In the genomic region with DNA sequence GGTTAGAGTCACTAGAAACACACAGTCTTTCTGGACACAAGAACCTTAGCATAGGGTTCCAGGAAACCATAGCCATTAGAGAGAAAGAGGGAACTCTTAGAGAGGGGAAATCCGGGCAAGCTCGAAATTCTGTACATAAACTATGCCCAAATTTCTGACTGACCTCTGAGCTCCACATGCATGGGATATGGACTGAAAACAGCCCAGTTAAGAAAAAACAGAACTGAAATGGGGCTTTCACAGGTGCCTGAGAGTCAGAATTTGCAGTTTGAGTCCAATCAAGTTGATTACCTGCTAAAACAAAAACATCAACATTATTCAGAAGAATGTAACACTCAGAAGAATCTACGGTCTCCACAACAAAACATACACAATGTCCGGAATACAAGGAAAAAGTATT, we compare ENCODE assay signal across 18 cellular contexts. TPM values are rescaled to one million over a fixed set of nuclear protein-coding genes. Genes with fewer than 3 reads are reported as not detected.
DNase-seq lines count a peak whose midpoint lies in the region; ATAC-seq lines count a peak whose summit lies in the region.
"Had no signal": no experiment of that assay in that cellular context is flagged by ENCODE, and none has a peak within 500 bp of the region (broad histone marks: within the 10 kb centered on the region; RNA-seq: fewer than 3 reads in every experiment).

No MANE protein-coding gene starts in this region.

- H3K18ac ChIP-seq in mesendoderm (ENCODE audit: low read length): no peak overlapping the region

- H2BK120ac ChIP-seq in mesendoderm (ENCODE audit: low read depth, low read length): no peak overlapping the region

- H3K4me1 ChIP-seq in mesendoderm (ENCODE audit: control insufficient read depth, low read depth, low read length): no peaks in the 10 kb centered on the region
- H3K4me1 ChIP-seq: right atrium auricular region, transverse colon had no signal

- no peaks in the 10 kb centered on the region for H3K27me3 ChIP-seq in mesendoderm (ENCODE audit: insufficient read depth, low read length, poor library complexity)
- H3K27me3 ChIP-seq: right atrium auricular region, transverse colon had no signal

- no peak overlapping the region for H3K4me3 ChIP-seq in mesendoderm (ENCODE audit: low read length)
- H3K4me3 ChIP-seq: cardiac muscle cell, lung, right atrium auricular region, transverse colon had no signal

- WGBS in mesendoderm (ENCODE audit: extremely low coverage, insufficient coverage, low lambda C conversion rate): no CpG with 5 or more reads among the region's 4 CpGs

- no peak overlapping the region for H2BK5ac ChIP-seq in mesendoderm (ENCODE audit: low read length)

- no peak overlapping the region for H3K27ac ChIP-seq in mesendoderm (ENCODE audit: low read depth, low read length)
- H3K27ac ChIP-seq: cardiac muscle cell, KMS-11, right atrium auricular region, transverse colon had no signal

- H3K4ac ChIP-seq in mesendoderm (ENCODE audit: low read depth, low read length): no peak overlapping the region

- no peak overlapping the region for H3K23ac ChIP-seq in mesendoderm (ENCODE audit: low read length)

- H3K9ac ChIP-seq in mesendoderm (ENCODE audit: low read length): no peak overlapping the region
- H3K9ac ChIP-seq: KMS-11 had no signal

- no peaks in the 10 kb centered on the region for H3K79me2 ChIP-seq in mesendoderm (ENCODE audit: control insufficient read depth, insufficient read depth, low read length)

- no peaks in the 10 kb centered on the region for H3K36me3 ChIP-seq in mesendoderm (ENCODE audit: control insufficient read depth, insufficient read depth, low read length)
- H3K36me3 ChIP-seq: cardiac muscle cell, right atrium auricular region, transverse colon had no signal

- no peak overlapping the region for H3K4me2 ChIP-seq in mesendoderm (ENCODE audit: low read length)
- H3K4me2 ChIP-seq: KMS-11 had no signal

- H3K56ac ChIP-seq in mesendoderm (ENCODE audit: low read length): no peak overlapping the region

- DNase-seq in stimulated activated naive CD8-positive, alpha-beta T cell treated with anti-CD3 and anti-CD28 coated beads, Interleukin-15, Interleukin-2, amounts not matched to agents 100 U/mL and 50 U/mL, for 24 hours: no peak
- DNase-seq in mesendoderm (no peak), occipital lobe (lab: John Stamatoyannopoulos, UW) (no peak), SKM-1 (lab: John Stamatoyannopoulos, UW; ENCODE audit: unreplicated experiment) (no peak)
- DNase-seq: AML-193; DMS 273 treated with DMSO at 0.1 percent for 48 hours; NCI-H1436 treated with DMSO at 0.1 percent for 48 hours; stimulated activated CD4-positive, alpha-beta T cell treated with anti-CD3 and anti-CD28 coated beads, Interleukin-1b, Interleukin-23, amount 100 ng/mL, for 48 hours; transverse colon had no signal

- no peak overlapping the region for H4K8ac ChIP-seq in mesendoderm (ENCODE audit: low read depth, low read length)

- H4K5ac ChIP-seq in mesendoderm (ENCODE audit: low read length): no peak overlapping the region

- no peaks in the 10 kb centered on the region for H3K79me1 ChIP-seq in mesendoderm (ENCODE audit: low read length)

- ATAC-seq in GM18870 (IDR thresholded peaks at IDR 0.05; ENCODE audit: unreplicated experiment) (peak; percentile 22), GM21526 (IDR thresholded peaks at IDR 0.05; ENCODE audit: low FRiP score, unreplicated experiment) (peak; percentile 35), HG02943 (IDR thresholded peaks at IDR 0.05; ENCODE audit: low read depth, unreplicated experiment) (peak; percentile 39), HG03521 (IDR thresholded peaks at IDR 0.05; ENCODE audit: unreplicated experiment) (peak; percentile 19)
- no peak for ATAC-seq in stimulated activated naive CD8-positive, alpha-beta T cell treated with anti-CD3 and anti-CD28 coated beads, Interleukin-15, Interleukin-2, amounts not matched to agents 100 U/mL and 50 U/mL, for 24 hours

- no peak overlapping the region for H2BK15ac ChIP-seq in mesendoderm (replicated peaks; ENCODE audit: low read depth)

- H2AK5ac ChIP-seq in mesendoderm (ENCODE audit: low read length): no peak overlapping the region

RNA-seq across cellular contexts. Expression of a gene that starts 13.1 kb away (rescaled TPM):
- polyA plus RNA-seq in mesendoderm (2013, experiment 1 of 2): 0.17 TPM
- 0.18 TPM for polyA plus RNA-seq in mesendoderm (2013, experiment 2 of 2)
- total RNA-seq in occipital lobe: 3.7 TPM
- total RNA-seq: OCI-LY7 had no signal
- polyA plus RNA-seq: cardiac muscle cell had no signal
